11 cellular contexts compared by ENCODE assay signal in genomic region chr18:74990563-74991081, GRCh38.
DNase-seq lines count a peak whose midpoint lies in the region; ATAC-seq lines count a peak whose summit lies in the region.
"Had no signal": no experiment of that assay in that cellular context is flagged by ENCODE, and none has a peak within 500 bp of the region (broad histone marks: within the 10 kb centered on the region; RNA-seq: fewer than 3 reads in every experiment).

No MANE protein-coding gene starts in this region.

- H3K36me3 Mint-ChIP-seq in activated CD4-positive, alpha-beta memory T cell treated with anti-CD3 and anti-CD28 coated beads for 36 hours = no peaks in the 10 kb centered on the region
- peaks cover 10% of the 10 kb centered on the region for H3K36me3 Mint-ChIP-seq in natural killer cell treated with Interleukin-12 subunit alpha and Interleukin-12 subunit beta and Interleukin-15 and Interleukin-18, amount 100 ng/mL, for 72 hours

- H3K27ac Mint-ChIP-seq in activated CD4-positive, alpha-beta memory T cell treated with anti-CD3 and anti-CD28 coated beads for 36 hours = peak overlapping the region; percentile 35
- peak overlapping the region; percentile 85 to 99 for H3K27ac Mint-ChIP-seq in natural killer cell treated with Interleukin-12 subunit alpha and Interleukin-12 subunit beta and Interleukin-15 and Interleukin-18, amount 100 ng/mL, for 72 hours
- H3K27ac Mint-ChIP-seq: endodermal cell had no signal

- POLR2A ChIA-PET in activated CD4-positive, alpha-beta memory T cell treated with anti-CD3 and anti-CD28 coated beads for 36 hours (lab: Charles Lee) = no interaction called here

- DNase-seq in SIG-M5 treated with dmso at 0.1 percent for 504 hours (lab: John Stamatoyannopoulos, UW; ENCODE audit: unreplicated experiment) = peak; percentile 57
- DNase-seq in SIG-M5 (lab: John Stamatoyannopoulos, UW) = no peak
- peak; percentile 40 to 76 for DNase-seq in NCI-H2081 (lab: John Stamatoyannopoulos, UW)
- DNase-seq in activated CD4-positive, alpha-beta memory T cell treated with anti-CD3 and anti-CD28 coated beads for 36 hours = no peak
- no peak for DNase-seq in natural killer cell treated with Interleukin-12 subunit alpha and Interleukin-12 subunit beta and Interleukin-15 and Interleukin-18, amount 100 ng/mL, for 72 hours (ENCODE audit: low spot score)
- DNase-seq in caudate nucleus (lab: John Stamatoyannopoulos, UW) = no peak
- DNase-seq in NCI-H774 (lab: John Stamatoyannopoulos, UW) = no peak
- DNase-seq in DMS53 (lab: John Stamatoyannopoulos, UW) = no peak
- DNase-seq: endodermal cell; NK-92 treated with Interleukin-12 subunit alpha and Interleukin-12 subunit beta, amount 100 ng/mL, for 24 hours had no signal

- no peak for ATAC-seq in natural killer cell treated with Interleukin-12 subunit alpha and Interleukin-12 subunit beta and Interleukin-15 and Interleukin-18, amount 100 ng/mL, for 72 hours
- ATAC-seq: A549 had no signal

- H3K27ac ChIP-seq in caudate nucleus (ENCODE audit: low read depth, low read length) = no peak overlapping the region
- H3K27ac ChIP-seq: A549 had no signal

- H3K9me3 Mint-ChIP-seq in activated CD4-positive, alpha-beta memory T cell treated with anti-CD3 and anti-CD28 coated beads for 36 hours = no peaks in the 10 kb centered on the region
- peaks cover 5% of the 10 kb centered on the region for H3K9me3 Mint-ChIP-seq in natural killer cell treated with Interleukin-12 subunit alpha and Interleukin-12 subunit beta and Interleukin-15 and Interleukin-18, amount 100 ng/mL, for 72 hours
- H3K9me3 Mint-ChIP-seq: endodermal cell had no signal

- intact Hi-C loops in activated CD4-positive, alpha-beta memory T cell treated with anti-CD3 and anti-CD28 coated beads for 36 hours (cut with micrococcal nuclease) = loop anchor here (10.0 kb wide), 2 partner anchors 254 to 846 kb away; partner anchors contain the start of genes FBXO15 and TIMM21

- H3K4me1 Mint-ChIP-seq in activated CD4-positive, alpha-beta memory T cell treated with anti-CD3 and anti-CD28 coated beads for 36 hours (ENCODE audit: low read depth) = peaks cover 51% of the 10 kb centered on the region
- peaks cover 52 to 74% of the 10 kb centered on the region in 2 donors for H3K4me1 Mint-ChIP-seq in natural killer cell treated with Interleukin-12 subunit alpha and Interleukin-12 subunit beta and Interleukin-15 and Interleukin-18, amount 100 ng/mL, for 72 hours (ENCODE audit: low read depth in 2 of 2)

- CTCF ChIA-PET in activated CD4-positive, alpha-beta memory T cell treated with anti-CD3 and anti-CD28 coated beads for 36 hours (lab: Charles Lee) = interaction anchor here (0.6 kb wide), 1 partner anchor 38 kb away, joined by 3 read pairs; no protein-coding TSS in a partner anchor

- no peaks in the 10 kb centered on the region for H3K27me3 Mint-ChIP-seq in activated CD4-positive, alpha-beta memory T cell treated with anti-CD3 and anti-CD28 coated beads for 36 hours
- no peaks in the 10 kb centered on the region for H3K27me3 Mint-ChIP-seq in natural killer cell treated with Interleukin-12 subunit alpha and Interleukin-12 subunit beta and Interleukin-15 and Interleukin-18, amount 100 ng/mL, for 72 hours

- H3K4me3 Mint-ChIP-seq in activated CD4-positive, alpha-beta memory T cell treated with anti-CD3 and anti-CD28 coated beads for 36 hours = peak overlapping the region; percentile 17
- peak overlapping the region; percentile 78 for H3K4me3 Mint-ChIP-seq in natural killer cell treated with Interleukin-12 subunit alpha and Interleukin-12 subunit beta and Interleukin-15 and Interleukin-18, amount 100 ng/mL, for 72 hours
- H3K4me3 Mint-ChIP-seq: endodermal cell had no signal

Comparison
In these comparisons a context has a peak if more than half of its experiments do, and no peak if none do; other contexts are left out.
1. DNase-seq: peak in SIG-M5 treated with dmso at 0.1 percent for 504 hours (single experiment) and NCI-H2081 (2 of 2); none in SIG-M5 (single experiment), activated CD4-positive, alpha-beta memory T cell treated with anti-CD3 and anti-CD28 coated beads for 36 hours (single experiment), natural killer cell treated with Interleukin-12 subunit alpha and Interleukin-12 subunit beta and Interleukin-15 and Interleukin-18, amount 100 ng/mL, for 72 hours (single experiment), caudate nucleus (0 of 61), NCI-H774 (single experiment) and DMS53 (single experiment).